Comparison of ENCODE assay signal across 10 cellular contexts in the genomic region with DNA sequence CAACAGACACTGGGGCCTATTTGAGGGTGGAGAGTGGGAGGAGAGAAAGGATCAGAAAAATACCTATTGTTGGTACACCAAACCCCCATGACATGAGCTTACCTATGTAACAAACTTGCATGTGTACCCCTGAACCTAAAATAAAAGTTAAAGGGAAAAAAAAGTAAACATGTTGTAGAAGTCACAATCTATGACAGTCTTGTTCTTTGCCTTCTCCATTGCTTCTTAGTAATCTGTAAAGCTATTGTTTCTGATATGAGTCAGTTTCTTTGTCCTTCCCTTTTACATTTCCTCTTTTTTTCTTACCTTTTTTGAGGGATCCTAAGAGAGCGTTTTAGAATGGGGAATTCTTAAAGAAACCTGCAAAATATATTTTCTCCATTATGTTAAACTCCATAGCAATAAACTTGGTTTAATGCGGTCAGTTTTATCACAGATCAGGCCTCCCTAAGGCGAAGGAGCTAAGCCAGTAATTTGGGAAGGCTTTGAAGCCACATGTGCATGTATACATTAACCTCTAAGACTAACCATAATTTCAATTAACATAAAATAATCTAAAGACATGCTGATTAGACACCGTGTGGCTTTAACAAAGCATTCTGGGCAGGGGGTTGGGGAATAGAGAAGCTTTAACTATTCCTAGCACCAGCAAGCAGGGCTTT.
DNase-seq lines count a peak whose midpoint lies in the region; ATAC-seq and TF ChIP-seq lines count a peak whose summit lies in the region.
"Had no signal": no experiment of that assay in that cellular context is flagged by ENCODE, and none has a peak within 500 bp of the region (broad histone marks: within the 10 kb centered on the region; RNA-seq: fewer than 3 reads in every experiment).

No MANE protein-coding gene starts in this region.

- H3K27me3 ChIP-seq in A673 (replicated peaks; ENCODE audit: insufficient read depth, low read depth, low read length, poor library complexity) (no peaks in the 10 kb centered on the region), gastroesophageal sphincter (no peaks in the 10 kb centered on the region)

- in situ Hi-C loops in G401 (cut with HindIII; ENCODE audit: low sequenced_read_pairs), result no loop called here

- CTCF ChIA-PET in A673 (lab: Charles Lee), result no interaction called here

- intact Hi-C loops in A673 (cut with micrococcal nuclease; ENCODE audit: unreplicated experiment), result no loop called here

- H3K4me1 ChIP-seq in A673 (ENCODE audit: insufficient read depth, low read length, poor library complexity, severe bottlenecking), result peaks cover 18% of the 10 kb centered on the region
- peaks cover 8 to 27% (median 13%) of the 10 kb centered on the region in 3 donors for H3K4me1 ChIP-seq in gastroesophageal sphincter

- POLR2A ChIA-PET in A673 (lab: Charles Lee; ENCODE audit: low non-redundant PET), result interaction anchor here (0.6 kb wide), 1 partner anchor 222 kb away, joined by 4 read pairs; no protein-coding TSS in a partner anchor

- H3K9me3 ChIP-seq in A673 (ENCODE audit: low read depth, low read length, poor library complexity, severe bottlenecking) (peaks cover 13% of the 10 kb centered on the region), gastroesophageal sphincter (peaks cover 0 to 4% (median 0%) of the 10 kb centered on the region in 3 donors)

- 77 to 87% methylated on average over 4 of the region's 4 CpGs for WGBS in gastroesophageal sphincter (ENCODE audit: low coverage in 1 of 2), 2 donors

- H3K4me3 ChIP-seq in A673 (ENCODE audit: low read depth, low read length, poor library complexity, severe bottlenecking), result no peak overlapping the region
- H3K4me3 ChIP-seq in gastroesophageal sphincter, result no peak overlapping the region
- H3K4me3 ChIP-seq: lung had no signal

- DNase-seq in A673 (ENCODE audit: low spot score) (peak; percentile 18), NOMO-1 treated with dmso at 0.1 percent for 144 hours (lab: John Stamatoyannopoulos, UW; ENCODE audit: unreplicated experiment) (peak; percentile 4), NCI-H1417 (lab: John Stamatoyannopoulos, UW) (no peak), G401 (ENCODE audit: low spot score) (no peak), NCI-H1048 (lab: John Stamatoyannopoulos, UW) (no peak)
- no peak for DNase-seq in activated CD4-positive, alpha-beta T cell treated with anti-CD3 and anti-CD28 coated beads, Interleukin-2, amount 50 U/mL, for 48 hours
- DNase-seq: activated naive CD4-positive, alpha-beta T cell had no signal

- TF ChIP-seq EP300 in gastroesophageal sphincter (IDR thresholded peaks at IDR 0.05), result no peak

- ATAC-seq in GM21529 (IDR thresholded peaks at IDR 0.05; ENCODE audit: unreplicated experiment) (peak; percentile 48), gastroesophageal sphincter (no peak)

- H3K27ac ChIP-seq in A673 (ENCODE audit: low read depth, low read length, poor library complexity, severe bottlenecking) (peak overlapping the region; percentile 44), gastroesophageal sphincter (peak overlapping the region in 3 of 4 donors; percentile 58 to 71 (median 70))

- no peak for TF ChIP-seq CTCF in A673 (conservative IDR thresholded peaks at IDR 0.05; ENCODE audit: low read depth, low read length)
- no peak for TF ChIP-seq CTCF in gastroesophageal sphincter (IDR thresholded peaks at IDR 0.05)

- TF ChIP-seq POLR2A in gastroesophageal sphincter (IDR thresholded peaks at IDR 0.05), result no peak

- H3K36me3 ChIP-seq in A673 (ENCODE audit: insufficient read depth, low read length, poor library complexity, severe bottlenecking) (no peaks in the 10 kb centered on the region), gastroesophageal sphincter (no peaks in the 10 kb centered on the region)

- BruUV-seq in A673 (replicated peaks; lab: Mats Ljungman, UMichigan), result no TSS peak

Comparison
In these comparisons a context has a peak if more than half of its experiments do, and no peak if none do; other contexts are left out.
1. DNase-seq: peak in A673 (single experiment) and NOMO-1 treated with dmso at 0.1 percent for 144 hours (single experiment); none in NCI-H1417 (0 of 3), G401 (single experiment), activated CD4-positive, alpha-beta T cell treated with anti-CD3 and anti-CD28 coated beads, Interleukin-2, amount 50 U/mL, for 48 hours (0 of 2) and NCI-H1048 (single experiment).